Comparison of ENCODE assay signal across 7 cellular contexts in the genomic region with DNA sequence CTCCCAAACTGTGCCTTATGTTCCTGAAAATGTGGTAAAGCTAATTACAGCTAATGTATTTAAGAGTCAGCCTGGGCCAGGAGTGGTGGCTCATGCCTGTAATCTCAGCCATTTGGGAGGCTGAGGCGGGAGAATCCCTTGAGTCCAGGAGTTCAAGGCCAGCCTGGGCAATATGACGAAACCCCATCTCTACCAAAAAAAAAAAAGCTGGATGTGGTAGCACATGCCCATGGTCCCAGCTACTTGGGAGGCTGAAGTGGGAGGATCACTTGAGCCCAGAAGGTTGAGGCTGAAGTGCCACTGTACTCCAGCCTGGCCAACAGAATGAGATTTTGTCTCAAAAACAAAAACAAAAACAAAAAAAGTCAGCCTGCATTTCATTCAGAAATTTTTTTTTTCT. TPM values are rescaled to one million over a fixed set of nuclear protein-coding genes. Genes with fewer than 3 reads are reported as not detected.
"Had no signal": no experiment of that assay in that cellular context is flagged by ENCODE, and none has a peak within 500 bp of the region (broad histone marks: within the 10 kb centered on the region; RNA-seq: fewer than 3 reads in every experiment).

No MANE protein-coding gene starts in this region.

- H3K27ac Mint-ChIP-seq: IgD-negative memory B cell had no signal

- H3K4me3 Mint-ChIP-seq: H9, IgD-negative memory B cell had no signal

- H2AFZ ChIP-seq: GM23248 had no signal

- H3K4me3 ChIP-seq: GM23248 had no signal

- H3K27me3 Mint-ChIP-seq: IgD-negative memory B cell had no signal

- H3K27ac ChIP-seq: GM23248 had no signal

- DNase-seq: GM23248, H9, HCEC 1CT, KBM-7 had no signal

- H3K9me3 Mint-ChIP-seq: IgD-negative memory B cell had no signal

- H3K9ac ChIP-seq: GM23248 had no signal

RNA-seq across cellular contexts. Expression of gene C17orf78, which starts 33.2 kb away (rescaled TPM):
- total RNA-seq: GM23248, H1, H9, HT-29 had no signal
- polyA plus RNA-seq: GM23248, H1, IgD-negative memory B cell had no signal
